32 cellular contexts compared by ENCODE assay signal in the genomic region with DNA sequence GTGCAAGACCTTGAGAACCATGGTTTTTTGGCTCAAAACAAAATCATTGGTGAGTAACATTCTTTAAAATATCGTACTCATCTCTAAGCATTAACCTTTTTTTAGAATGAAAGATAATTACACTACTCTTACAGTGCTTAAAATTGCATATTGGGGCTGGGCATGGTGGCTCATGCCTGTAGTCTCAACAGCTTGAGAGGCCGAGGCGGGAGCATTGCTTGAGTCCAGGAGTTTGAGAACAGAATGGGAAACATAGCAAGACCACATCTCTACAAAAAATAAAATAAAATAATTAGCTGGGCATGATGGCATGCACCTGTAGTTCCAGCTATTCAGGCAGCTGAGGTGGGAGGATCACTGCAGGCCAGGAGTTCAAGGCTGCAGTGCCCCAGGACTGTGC.
"Had no signal": no experiment of that assay in that cellular context is flagged by ENCODE, and none has a peak within 500 bp of the region (broad histone marks: within the 10 kb centered on the region; RNA-seq: fewer than 3 reads in every experiment).

No MANE protein-coding gene starts in this region.

- H3K36me3 Mint-ChIP-seq: activated naive CD4-positive, alpha-beta T cell treated with anti-CD3 and anti-CD28 coated beads, Interleukin-2, amount 10 ng/mL, durations not matched to agents 7 days and 5 days; activated naive CD8-positive, alpha-beta T cell treated with anti-CD3 and anti-CD28 coated beads, Interleukin-2, amount 10 ng/mL, durations not matched to agents 7 days and 5 days; brain had no signal

- H3K4me1 ChIP-seq: breast epithelium had no signal

- H3K27ac ChIP-seq: ascending aorta, breast epithelium, cardiac muscle cell, coronary artery, dorsolateral prefrontal cortex, foreskin keratinocyte, gastrocnemius medialis, WERI-Rb-1 had no signal

- H3K36me3 ChIP-seq: ascending aorta, breast epithelium, cardiac muscle cell, gastrocnemius medialis, WERI-Rb-1 had no signal

- H3K9me3 Mint-ChIP-seq: activated B cell treated with CpG ODN at 0.5 μM for 24 hours; activated CD8-positive, alpha-beta T cell treated with anti-CD3 and anti-CD28 coated beads for 36 hours; activated naive CD4-positive, alpha-beta T cell treated with anti-CD3 and anti-CD28 coated beads, Interleukin-2, amount 10 ng/mL, durations not matched to agents 7 days and 5 days; activated naive CD4-positive, alpha-beta T cell treated with anti-CD3 and anti-CD28 coated beads, Interleukin-2, amount 50 U/mL, for 72 hours; activated naive CD8-positive, alpha-beta T cell treated with anti-CD3 and anti-CD28 coated beads, Interleukin-2, amount 10 ng/mL, durations not matched to agents 7 days and 5 days; activated T-cell treated with anti-CD3 and anti-CD28 coated beads, Interleukin-2, amount 50 U/mL, for 4 hours; brain; central memory CD8-positive, alpha-beta T cell; dendritic cell treated with granulocyte-macrophage colony-stimulating factor and Interleukin-4, amounts not matched to agents 40 ng/mL and 50 ng/mL, for 4 days; endodermal cell; T-helper 2 cell treated with Interferon-gamma antibody and Interleukin-4, amounts not matched to agents 5 μg/mL and 100 μg/mL, for 36 hours had no signal

- ATAC-seq: activated CD4-positive, CD25-positive, alpha-beta regulatory T cell treated with anti-CD3 and anti-CD28 coated beads, Interleukin-2, amount 50 U/mL, for 24 hours; activated CD8-positive, alpha-beta T cell treated with anti-CD3 and anti-CD28 coated beads for 36 hours; activated naive CD4-positive, alpha-beta T cell treated with anti-CD3 and anti-CD28 coated beads, Interleukin-2, amount 50 U/mL, for 72 hours; activated T-cell treated with anti-CD3 and anti-CD28 coated beads, Interleukin-2, amount 50 U/mL, for 4 hours; esophagus mucosa; foreskin keratinocyte; gastrocnemius medialis; T-helper 17 cell had no signal

- H3K4me3 ChIP-seq: ascending aorta, breast epithelium, cardiac muscle cell, coronary artery, dorsolateral prefrontal cortex, gastrocnemius medialis had no signal

- H3K27me3 ChIP-seq: ascending aorta, breast epithelium, dorsolateral prefrontal cortex, foreskin keratinocyte had no signal

- H3K4me3 Mint-ChIP-seq: activated B cell treated with CpG ODN at 0.5 μM for 24 hours; activated CD8-positive, alpha-beta T cell treated with anti-CD3 and anti-CD28 coated beads for 36 hours; activated naive CD4-positive, alpha-beta T cell treated with anti-CD3 and anti-CD28 coated beads, Interleukin-2, amount 10 ng/mL, durations not matched to agents 7 days and 5 days; activated naive CD8-positive, alpha-beta T cell treated with anti-CD3 and anti-CD28 coated beads, Interleukin-2, amount 10 ng/mL, durations not matched to agents 7 days and 5 days; activated T-cell treated with anti-CD3 and anti-CD28 coated beads, Interleukin-2, amount 50 U/mL, for 4 hours; central memory CD8-positive, alpha-beta T cell; dendritic cell treated with granulocyte-macrophage colony-stimulating factor and Interleukin-4, amounts not matched to agents 40 ng/mL and 50 ng/mL, for 4 days; endodermal cell; T-helper 17 cell; T-helper 2 cell treated with Interferon-gamma antibody and Interleukin-4, amounts not matched to agents 5 μg/mL and 100 μg/mL, for 36 hours had no signal

- H3K9me3 ChIP-seq: ascending aorta, breast epithelium, gastrocnemius medialis had no signal

- H3K27ac Mint-ChIP-seq: activated B cell treated with CpG ODN at 0.5 μM for 24 hours; activated CD8-positive, alpha-beta T cell treated with anti-CD3 and anti-CD28 coated beads for 36 hours; activated naive CD4-positive, alpha-beta T cell treated with anti-CD3 and anti-CD28 coated beads, Interleukin-2, amount 10 ng/mL, durations not matched to agents 7 days and 5 days; activated naive CD4-positive, alpha-beta T cell treated with anti-CD3 and anti-CD28 coated beads, Interleukin-2, amount 50 U/mL, for 72 hours; activated naive CD8-positive, alpha-beta T cell treated with anti-CD3 and anti-CD28 coated beads, Interleukin-2, amount 10 ng/mL, durations not matched to agents 7 days and 5 days; brain; dendritic cell treated with granulocyte-macrophage colony-stimulating factor and Interleukin-4, amounts not matched to agents 40 ng/mL and 50 ng/mL, for 4 days; endodermal cell; T-helper 17 cell; T-helper 2 cell treated with Interferon-gamma antibody and Interleukin-4, amounts not matched to agents 5 μg/mL and 100 μg/mL, for 36 hours had no signal

- DNase-seq: activated B cell treated with CpG ODN at 0.5 μM for 24 hours; activated CD4-positive, alpha-beta T cell treated with anti-CD3 and anti-CD28 coated beads for 48 hours; activated CD4-positive, alpha-beta T cell treated with anti-CD3 and anti-CD28 coated beads, Interleukin-2, amount 50 U/mL, for 1 hour; activated CD4-positive, alpha-beta T cell treated with anti-CD3 and anti-CD28 coated beads, Interleukin-2, amount 50 U/mL, for 48 hours; activated CD8-positive, alpha-beta memory T cell treated with anti-CD3 and anti-CD28 coated beads for 24 hours; activated CD8-positive, alpha-beta T cell treated with anti-CD3 and anti-CD28 coated beads for 36 hours; activated gamma-delta T cell; activated naive CD4-positive, alpha-beta T cell; activated naive CD4-positive, alpha-beta T cell treated with anti-CD3 and anti-CD28 coated beads, Interleukin-2, amount 10 ng/mL, durations not matched to agents 7 days and 5 days; activated naive CD8-positive, alpha-beta T cell treated with anti-CD3 and anti-CD28 coated beads, Interleukin-2, amount 10 ng/mL, durations not matched to agents 7 days and 5 days; activated T-cell treated with anti-CD3 and anti-CD28 coated beads, Interleukin-2, amount 50 U/mL, for 4 hours; dorsolateral prefrontal cortex; effector memory CD4-positive, alpha-beta T cell; endodermal cell; foreskin keratinocyte; gastrocnemius medialis; glutamatergic neuron; T-helper 1 cell; T-helper 17 cell; T1000; WERI-Rb-1 had no signal

- H3K27me3 Mint-ChIP-seq: activated CD8-positive, alpha-beta T cell treated with anti-CD3 and anti-CD28 coated beads for 36 hours had no signal
